21 cellular contexts compared by ENCODE assay signal in the genomic region with DNA sequence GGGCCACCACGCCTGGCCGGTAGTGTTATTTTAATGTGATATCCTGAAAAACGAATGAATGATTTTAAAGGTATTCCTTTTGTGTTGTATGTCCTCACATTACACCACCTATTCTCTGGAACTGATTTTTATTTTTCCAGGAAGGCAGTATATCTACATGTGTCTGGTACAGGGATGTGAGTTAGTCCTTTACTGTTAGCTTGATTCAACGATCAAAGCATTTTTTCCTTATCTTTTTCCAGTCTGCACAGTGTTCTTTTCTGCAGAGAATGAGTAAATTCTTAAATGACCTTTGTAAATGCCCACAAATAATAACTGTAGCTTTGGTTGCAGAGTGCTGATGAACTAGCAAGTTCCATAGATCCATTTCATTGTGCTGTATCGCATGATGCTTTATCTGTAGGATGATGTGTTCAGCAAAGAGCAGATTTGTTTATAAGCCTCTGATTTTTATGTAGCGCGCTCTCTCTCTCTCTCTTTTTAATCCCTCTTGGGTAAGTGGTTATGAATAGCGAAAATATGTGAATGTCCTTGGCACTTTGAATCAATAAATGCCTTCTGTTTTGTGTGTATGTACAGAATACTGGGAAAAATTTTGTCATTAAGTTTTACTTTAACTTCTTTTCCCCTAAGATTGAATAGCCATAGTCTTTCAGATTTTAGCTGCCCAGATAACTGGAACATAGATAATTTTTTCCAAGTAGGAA.
DNase-seq lines count a peak whose midpoint lies in the region; ATAC-seq and TF ChIP-seq lines count a peak whose summit lies in the region.
"Had no signal": no experiment of that assay in that cellular context is flagged by ENCODE, and none has a peak within 500 bp of the region (broad histone marks: within the 10 kb centered on the region; RNA-seq: fewer than 3 reads in every experiment).

No MANE protein-coding gene starts in this region.

- H3K9me3 Mint-ChIP-seq in Caco-2 (ENCODE audit: unreplicated experiment) = no peaks in the 10 kb centered on the region
- no peaks in the 10 kb centered on the region for H3K9me3 Mint-ChIP-seq in activated T-helper 17 cell treated with anti-CD3 and anti-CD28 coated beads, Interleukin-2, amount 50 U/mL, for 72 hours
- no peaks in the 10 kb centered on the region for H3K9me3 Mint-ChIP-seq in progenitor cell of endocrine pancreas (ENCODE audit: low read depth)
- H3K9me3 Mint-ChIP-seq: activated CD4-positive, alpha-beta memory T cell treated with anti-CD3 and anti-CD28 coated beads for 36 hours had no signal

- H3K27ac Mint-ChIP-seq in Caco-2 (ENCODE audit: unreplicated experiment) (peak overlapping the region; percentile 76), progenitor cell of endocrine pancreas (peak overlapping the region; percentile 86)
- H3K27ac Mint-ChIP-seq in activated T-helper 17 cell treated with anti-CD3 and anti-CD28 coated beads, Interleukin-2, amount 50 U/mL, for 72 hours = peak overlapping the region; percentile 16
- H3K27ac Mint-ChIP-seq: activated CD4-positive, alpha-beta memory T cell treated with anti-CD3 and anti-CD28 coated beads for 36 hours had no signal

- H3K9me3 ChIP-seq in Caco-2 = no peaks in the 10 kb centered on the region
- H3K9me3 ChIP-seq: colonic mucosa, MG63 had no signal

- DNase-seq in Caco-2 = no peak
- DNase-seq in fibroblast of villous mesenchyme (ENCODE audit: low read depth) = peak; percentile 79
- DNase-seq in progenitor cell of endocrine pancreas (ENCODE audit: low spot score, unreplicated experiment) = no peak
- no peak for DNase-seq in mesenteric fat pad (ENCODE audit: low spot score)
- no peak for DNase-seq in DMS114 treated with DMSO at 0.1 percent for 48 hours (lab: John Stamatoyannopoulos, UW; ENCODE audit: unreplicated experiment)
- DNase-seq: activated CD4-positive, alpha-beta memory T cell treated with anti-CD3 and anti-CD28 coated beads for 36 hours; aorta; colonic mucosa; COR-L47; HCEC 1CT; IMR-90; MG63; NCI-H187 treated with DMSO at 0.1 percent for 48 hours; NCI-H446; stimulated activated CD4-positive, alpha-beta T cell treated with anti-CD3 and anti-CD28 coated beads, Interleukin-4, amount 100 ng/mL, for 24 hours; T-helper 1 cell; WERI-Rb-1 had no signal

- intact Hi-C loops in Caco-2 (cut with micrococcal nuclease; ENCODE audit: unreplicated experiment) = loop anchor here (2.0 to 5.0 kb wide), 2 partner anchors 66 to 119 kb away; no protein-coding TSS in a partner anchor

- no peak overlapping the region for H3K4me3 Mint-ChIP-seq in Caco-2 (ENCODE audit: unreplicated experiment)
- H3K4me3 Mint-ChIP-seq in activated T-helper 17 cell treated with anti-CD3 and anti-CD28 coated beads, Interleukin-2, amount 50 U/mL, for 72 hours = no peak overlapping the region
- H3K4me3 Mint-ChIP-seq in progenitor cell of endocrine pancreas (ENCODE audit: low read depth) = no peak overlapping the region
- H3K4me3 Mint-ChIP-seq: activated CD4-positive, alpha-beta memory T cell treated with anti-CD3 and anti-CD28 coated beads for 36 hours had no signal

- POLR2A ChIA-PET in Caco-2 (lab: Charles Lee) = no interaction called here

- H3K27me3 Mint-ChIP-seq in Caco-2 (ENCODE audit: insufficient read depth, unreplicated experiment) (no peaks in the 10 kb centered on the region), progenitor cell of endocrine pancreas (no peaks in the 10 kb centered on the region)
- H3K27me3 Mint-ChIP-seq in activated T-helper 17 cell treated with anti-CD3 and anti-CD28 coated beads, Interleukin-2, amount 50 U/mL, for 72 hours = no peaks in the 10 kb centered on the region
- H3K27me3 Mint-ChIP-seq: activated CD4-positive, alpha-beta memory T cell treated with anti-CD3 and anti-CD28 coated beads for 36 hours had no signal

- CTCF ChIA-PET in Caco-2 (lab: Charles Lee) = interaction anchor here (0.6 to 1.3 kb wide), 3 partner anchors 118 to 422 kb away, joined by 3 to 5 read pairs (median 3); no protein-coding TSS in a partner anchor

- H3K27me3 ChIP-seq in Caco-2 (replicated peaks; ENCODE audit: control insufficient read depth, insufficient read depth, low read length) = no peaks in the 10 kb centered on the region
- H3K27me3 ChIP-seq: colonic mucosa, MG63 had no signal

- H3K36me3 Mint-ChIP-seq in Caco-2 (ENCODE audit: insufficient read depth, unreplicated experiment) (peaks cover 99% of the 10 kb centered on the region), progenitor cell of endocrine pancreas (ENCODE audit: insufficient read depth) (peaks cover 34% of the 10 kb centered on the region)
- H3K36me3 Mint-ChIP-seq in activated T-helper 17 cell treated with anti-CD3 and anti-CD28 coated beads, Interleukin-2, amount 50 U/mL, for 72 hours (ENCODE audit: low read depth) = peaks cover 89% of the 10 kb centered on the region

- H3K4me1 ChIP-seq in Caco-2 = peaks cover 16% of the 10 kb centered on the region
- H3K4me1 ChIP-seq: colonic mucosa had no signal

- peaks cover 10% of the 10 kb centered on the region for H3K36me3 ChIP-seq in Caco-2 (ENCODE audit: control insufficient read depth, insufficient read depth, low read length)

- H3K4me1 Mint-ChIP-seq in Caco-2 (ENCODE audit: low read depth, unreplicated experiment) (peaks cover 44% of the 10 kb centered on the region), progenitor cell of endocrine pancreas (ENCODE audit: low read depth) (peaks cover 10% of the 10 kb centered on the region)
- H3K4me1 Mint-ChIP-seq in activated T-helper 17 cell treated with anti-CD3 and anti-CD28 coated beads, Interleukin-2, amount 50 U/mL, for 72 hours = peaks cover 5% of the 10 kb centered on the region

- no TSS peak for BruUV-seq in Caco-2 (replicated peaks; lab: Mats Ljungman, UMichigan)

- TF ChIP-seq CTCF in Caco-2 (IDR thresholded peaks at IDR 0.05; ENCODE audit: insufficient read depth in 1 of 2, low read depth in 1 of 2, low read length in 1 of 2, severe bottlenecking in 1 of 2, unreplicated experiment in 1 of 2) = no peak
- TF ChIP-seq CTCF in fibroblast of villous mesenchyme (IDR thresholded peaks at IDR 0.05; ENCODE audit: insufficient read depth, low read depth, low read length) = no peak
- TF ChIP-seq CTCF in progenitor cell of endocrine pancreas (IDR thresholded peaks at IDR 0.05; ENCODE audit: unreplicated experiment) = no peak

- H3K4me3 ChIP-seq in Caco-2 (ENCODE audit: low read depth, low read length) (no peak overlapping the region), fibroblast of villous mesenchyme (ENCODE audit: low read depth, low read length) (no peak overlapping the region)
- H3K4me3 ChIP-seq: colonic mucosa, MG63, skin epidermis had no signal

- ATAC-seq in activated T-helper 17 cell treated with anti-CD3 and anti-CD28 coated beads, Interleukin-2, amount 50 U/mL, for 72 hours (replicated peaks) = no peak
- ATAC-seq in HG02588 (IDR thresholded peaks at IDR 0.05; ENCODE audit: unreplicated experiment) (no peak), HG03108 (IDR thresholded peaks at IDR 0.05; ENCODE audit: unreplicated experiment) (no peak)

Comparison
In these comparisons a context has a peak if more than half of its experiments do, and no peak if none do; other contexts are left out.
1. H3K27ac Mint-ChIP-seq: peak in every context shown above with its lines; median percentile 86 in progenitor cell of endocrine pancreas; 76 in Caco-2; 16 in activated T-helper 17 cell treated with anti-CD3 and anti-CD28 coated beads, Interleukin-2, amount 50 U/mL, for 72 hours.